Comparison of ENCODE assay signal across 8 cellular contexts in the genomic region with DNA sequence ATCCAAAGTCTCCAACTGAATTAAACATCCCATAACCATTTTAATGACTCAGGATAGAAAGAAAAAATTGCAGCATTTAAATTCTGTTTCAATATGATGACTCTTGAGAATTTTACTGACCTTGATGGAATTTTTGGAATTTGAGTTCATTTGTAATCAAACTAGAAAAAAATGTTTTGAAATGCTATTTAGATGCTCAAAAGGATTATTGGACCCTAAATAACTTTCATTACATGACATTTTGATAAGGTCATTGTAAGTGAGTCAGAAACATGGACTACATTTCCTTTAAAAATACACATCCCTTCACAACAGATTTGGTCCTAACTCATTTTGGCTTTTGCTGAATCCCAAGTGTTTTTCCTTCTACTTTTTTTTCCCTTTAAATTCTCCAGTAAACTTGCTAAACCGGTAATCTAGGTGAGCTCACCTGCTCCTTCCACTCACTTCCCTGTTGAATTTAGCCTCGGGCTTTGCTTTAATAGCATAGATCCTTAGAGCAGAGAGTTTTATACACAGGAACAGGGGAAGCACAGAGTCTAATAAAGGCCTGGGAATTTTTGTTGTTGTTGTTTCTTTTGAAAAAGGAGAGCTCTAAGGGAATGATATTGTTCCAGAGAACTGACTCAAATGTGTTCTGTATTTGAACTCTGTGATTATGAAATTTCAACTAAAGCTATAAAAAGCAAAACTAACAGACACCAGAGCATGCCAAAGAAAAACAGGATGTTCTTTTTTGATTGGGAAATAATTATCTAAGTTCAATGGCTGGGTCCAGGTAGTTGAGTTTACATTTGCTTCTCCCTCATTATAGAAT.
DNase-seq lines count a peak whose midpoint lies in the region; ATAC-seq and TF ChIP-seq lines count a peak whose summit lies in the region.

No MANE protein-coding gene starts in this region.

- ATAC-seq in WTC11 (peak; percentile 48), thoracic aorta (ENCODE audit: insufficient number of reproducible peaks, low FRiP score, low read depth) (no peak), HG03175 (IDR thresholded peaks at IDR 0.05; ENCODE audit: unreplicated experiment) (no peak)
- no peak for ATAC-seq in natural killer cell treated with Interleukin-12 subunit alpha and Interleukin-12 subunit beta and Interleukin-15 and Interleukin-18, amount 100 ng/mL, for 72 hours

- CTCF ChIA-PET in WTC11 (lab: Charles Lee), result no interaction called here

- H3K36me3 ChIP-seq in iPS-20b (ENCODE audit: insufficient read depth, low read depth, low read length) (no peaks in the 10 kb centered on the region), thoracic aorta (no peaks in the 10 kb centered on the region)

- peaks cover 9% of the 10 kb centered on the region; the same call in 1 of the 2 replicates for H3K9me3 ChIP-seq in iPS-20b (ENCODE audit: insufficient read depth, low read depth, low read length)
- peaks cover 6% of the 10 kb centered on the region for H3K9me3 ChIP-seq in thoracic aorta

- 0 out of 2 replicates have a peak, but pooled peaks cover 4% of the 10 kb centered on the region for H3K4me1 ChIP-seq in iPS-20b (ENCODE audit: insufficient read depth, low read length)
- peaks cover 12 to 26% of the 10 kb centered on the region in 2 donors for H3K4me1 ChIP-seq in thoracic aorta (ENCODE audit: control insufficient read depth in 1 of 2, low read depth in 2 of 2)

- peaks cover 38% of the 10 kb centered on the region for H3K9me3 Mint-ChIP-seq in WTC11
- H3K9me3 Mint-ChIP-seq in natural killer cell treated with Interleukin-12 subunit alpha and Interleukin-12 subunit beta and Interleukin-15 and Interleukin-18, amount 100 ng/mL, for 72 hours, result peaks cover 12% of the 10 kb centered on the region

- TF ChIP-seq CTCF in WTC11 (IDR thresholded peaks at IDR 0.05) (no peak), thoracic aorta (IDR thresholded peaks at IDR 0.05) (no peak)

- peak; percentile 18 for DNase-seq in KBM-7
- no peak for DNase-seq in WTC11 (ENCODE audit: low spot score)
- DNase-seq in thoracic aorta (ENCODE audit: low spot score), result no peak
- no peak for DNase-seq in Ammon's horn (ENCODE audit: low spot score)
- DNase-seq in natural killer cell treated with Interleukin-12 subunit alpha and Interleukin-12 subunit beta and Interleukin-15 and Interleukin-18, amount 100 ng/mL, for 72 hours (ENCODE audit: low spot score), result no peak
- no peak for DNase-seq in OCI-M2 (lab: John Stamatoyannopoulos, UW; ENCODE audit: unreplicated experiment)

- peaks cover 27% of the 10 kb centered on the region for H3K4me1 Mint-ChIP-seq in WTC11
- H3K4me1 Mint-ChIP-seq in natural killer cell treated with Interleukin-12 subunit alpha and Interleukin-12 subunit beta and Interleukin-15 and Interleukin-18, amount 100 ng/mL, for 72 hours (ENCODE audit: low read depth in 2 of 2), result no peaks in the 10 kb centered on the region

- POLR2A ChIA-PET in WTC11 (lab: Charles Lee), result interaction anchor here (0.6 kb wide), 1 partner anchor 176 kb away, joined by 3 read pairs; no protein-coding TSS in a partner anchor

- H3K27ac ChIP-seq in iPS-20b (ENCODE audit: low read length), result no peak overlapping the region
- peak overlapping the region; percentile 57 to 84 for H3K27ac ChIP-seq in thoracic aorta

- no peak overlapping the region for H3K4me3 Mint-ChIP-seq in WTC11
- no peak overlapping the region for H3K4me3 Mint-ChIP-seq in natural killer cell treated with Interleukin-12 subunit alpha and Interleukin-12 subunit beta and Interleukin-15 and Interleukin-18, amount 100 ng/mL, for 72 hours

- no peak overlapping the region for H3K4me3 ChIP-seq in iPS-20b (ENCODE audit: low read length)
- H3K4me3 ChIP-seq in thoracic aorta, result peak overlapping the region; percentile 42

- 0 out of 2 replicates have a peak overlapping the region, but pooled peaks have one; percentile 25 for H3K9ac ChIP-seq in iPS-20b (ENCODE audit: low read depth, low read length)

- H3K27ac Mint-ChIP-seq in WTC11, result peak overlapping the region; percentile 26; the same call in 1 of the 2 replicates
- H3K27ac Mint-ChIP-seq in natural killer cell treated with Interleukin-12 subunit alpha and Interleukin-12 subunit beta and Interleukin-15 and Interleukin-18, amount 100 ng/mL, for 72 hours, result no peak overlapping the region

- H3K36me3 Mint-ChIP-seq in WTC11, result peaks cover 21% of the 10 kb centered on the region
- no peaks in the 10 kb centered on the region for H3K36me3 Mint-ChIP-seq in natural killer cell treated with Interleukin-12 subunit alpha and Interleukin-12 subunit beta and Interleukin-15 and Interleukin-18, amount 100 ng/mL, for 72 hours

- in situ Hi-C loops in KBM-7 (cut with MboI; ENCODE audit: low pct_unique_long_range_greater_than_20kb, low sequenced_read_pairs), result no loop called here

- H3K27me3 ChIP-seq in iPS-20b (ENCODE audit: insufficient read depth, low read length) (no peaks in the 10 kb centered on the region), thoracic aorta (replicated peaks; ENCODE audit: insufficient read depth) (no peaks in the 10 kb centered on the region)

- H3K27me3 Mint-ChIP-seq in WTC11 (ENCODE audit: low read depth), result no peaks in the 10 kb centered on the region
- H3K27me3 Mint-ChIP-seq in natural killer cell treated with Interleukin-12 subunit alpha and Interleukin-12 subunit beta and Interleukin-15 and Interleukin-18, amount 100 ng/mL, for 72 hours, result no peaks in the 10 kb centered on the region

TF ChIP-seq in WTC11, 78 proteins besides CTCF, POLR2A, EP300 and RAD21:
- TF ChIP-seq NFE2L1 (CRISPR knock-in tag; IDR thresholded peaks at IDR 0.05), result no peak
- no peak for TF ChIP-seq ZNF317 (CRISPR knock-in tag; IDR thresholded peaks at IDR 0.05; ENCODE audit: borderline replicate concordance, low read depth)
- TF ChIP-seq, protein P1, sequence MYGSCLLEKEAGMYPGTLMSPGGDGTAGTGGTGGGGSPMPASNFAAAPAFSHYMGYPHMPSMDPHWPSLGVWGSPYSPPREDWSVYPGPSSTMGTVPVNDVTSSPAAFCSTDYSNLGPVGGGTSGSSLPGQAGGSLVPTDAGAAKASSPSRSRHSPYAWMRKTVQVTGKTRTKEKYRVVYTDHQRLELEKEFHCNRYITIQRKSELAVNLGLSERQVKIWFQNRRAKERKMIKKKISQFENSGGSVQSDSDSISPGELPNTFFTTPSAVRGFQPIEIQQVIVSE (CRISPR knock-in tag; IDR thresholded peaks at IDR 0.05; ENCODE audit: borderline replicate concordance), result no peak
- TF ChIP-seq TEAD4 (CRISPR knock-in tag; IDR thresholded peaks at IDR 0.05), result no peak
- TF ChIP-seq, protein P2, sequence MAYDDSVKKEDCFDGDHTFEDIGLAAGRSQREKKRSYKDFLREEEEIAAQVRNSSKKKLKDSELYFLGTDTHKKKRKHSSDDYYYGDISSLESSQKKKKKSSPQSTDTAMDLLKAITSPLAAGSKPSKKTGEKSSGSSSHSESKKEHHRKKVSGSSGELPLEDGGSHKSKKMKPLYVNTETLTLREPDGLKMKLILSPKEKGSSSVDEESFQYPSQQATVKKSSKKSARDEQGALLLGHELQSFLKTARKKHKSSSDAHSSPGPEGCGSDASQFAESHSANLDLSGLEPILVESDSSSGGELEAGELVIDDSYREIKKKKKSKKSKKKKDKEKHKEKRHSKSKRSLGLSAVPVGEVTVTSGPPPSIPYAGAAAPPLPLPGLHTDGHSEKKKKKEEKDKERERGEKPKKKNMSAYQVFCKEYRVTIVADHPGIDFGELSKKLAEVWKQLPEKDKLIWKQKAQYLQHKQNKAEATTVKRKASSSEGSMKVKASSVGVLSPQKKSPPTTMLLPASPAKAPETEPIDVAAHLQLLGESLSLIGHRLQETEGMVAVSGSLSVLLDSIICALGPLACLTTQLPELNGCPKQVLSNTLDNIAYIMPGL (CRISPR knock-in tag; IDR thresholded peaks at IDR 0.05), result no peak
- no peak for TF ChIP-seq ZNF219 (CRISPR knock-in tag; IDR thresholded peaks at IDR 0.05; ENCODE audit: borderline replicate concordance)
- TF ChIP-seq KAT7 (CRISPR knock-in tag; IDR thresholded peaks at IDR 0.05; ENCODE audit: borderline replicate concordance), result no peak
- TF ChIP-seq, protein P3, sequence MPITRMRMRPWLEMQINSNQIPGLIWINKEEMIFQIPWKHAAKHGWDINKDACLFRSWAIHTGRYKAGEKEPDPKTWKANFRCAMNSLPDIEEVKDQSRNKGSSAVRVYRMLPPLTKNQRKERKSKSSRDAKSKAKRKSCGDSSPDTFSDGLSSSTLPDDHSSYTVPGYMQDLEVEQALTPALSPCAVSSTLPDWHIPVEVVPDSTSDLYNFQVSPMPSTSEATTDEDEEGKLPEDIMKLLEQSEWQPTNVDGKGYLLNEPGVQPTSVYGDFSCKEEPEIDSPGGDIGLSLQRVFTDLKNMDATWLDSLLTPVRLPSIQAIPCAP (CRISPR knock-in tag; IDR thresholded peaks at IDR 0.05), result no peak
- TF ChIP-seq TCF7 (CRISPR knock-in tag; IDR thresholded peaks at IDR 0.05; ENCODE audit: low read depth), result no peak
